Comparison of ENCODE assay signal across 20 cellular contexts in genomic region chr2:196431076-196431475, GRCh38.
"Had no signal": no experiment of that assay in that cellular context is flagged by ENCODE, and none has a peak within 500 bp of the region (broad histone marks: within the 10 kb centered on the region; RNA-seq: fewer than 3 reads in every experiment).

No MANE protein-coding gene starts in this region.

- FAIRE-seq: kidney had no signal

- H3K4me1 Mint-ChIP-seq: stimulated activated naive CD8-positive, alpha-beta T cell treated with anti-CD3 and anti-CD28 coated beads, Interleukin-15, amount 100 ng/mL, for 72 hours had no signal

- H3K4me3 Mint-ChIP-seq: activated B cell treated with CpG ODN at 0.5 μM for 24 hours; activated CD8-positive, alpha-beta T cell treated with anti-CD3 and anti-CD28 coated beads, Interleukin-2, amount 10 ng/mL, durations not matched to agents 7 days and 5 days; activated naive CD8-positive, alpha-beta T cell treated with anti-CD3 and anti-CD28 coated beads, Interleukin-2, amount 50 U/mL, for 24 hours; activated T-cell treated with anti-CD3 and anti-CD28 coated beads, Interleukin-2, amount 50 U/mL, for 24 hours; naive B cell; stimulated activated naive CD8-positive, alpha-beta T cell treated with anti-CD3 and anti-CD28 coated beads, Interleukin-15, amount 100 ng/mL, for 72 hours had no signal

- DNase-seq: activated B cell treated with CpG ODN at 0.5 μM for 24 hours; activated CD4-positive, alpha-beta T cell treated with anti-CD3 and anti-CD28 coated beads for 48 hours; activated CD8-positive, alpha-beta T cell treated with anti-CD3 and anti-CD28 coated beads, Interleukin-2, amount 10 ng/mL, durations not matched to agents 7 days and 5 days; activated naive CD4-positive, alpha-beta T cell treated with Interleukin-2 at 50 U/mL for 16 hours; activated naive CD8-positive, alpha-beta T cell treated with anti-CD3 and anti-CD28 coated beads, Interleukin-2, amount 50 U/mL, for 24 hours; activated T-cell treated with anti-CD3 and anti-CD28 coated beads, Interleukin-2, amount 50 U/mL, for 24 hours; aorta; cortex of kidney; effector CD4-positive, alpha-beta T cell; foreskin melanocyte; hypothalamus; kidney; left lung; mucosa of descending colon; naive B cell; stimulated activated CD4-positive, alpha-beta T cell treated with anti-CD3 and anti-CD28 coated beads, Interleukin-2, amount 100 ng/mL, for 48 hours; stimulated activated naive CD8-positive, alpha-beta T cell treated with anti-CD3 and anti-CD28 coated beads, Interleukin-15, amount 100 ng/mL, for 72 hours; transverse colon; uterus had no signal

- H3K27me3 Mint-ChIP-seq: activated B cell treated with CpG ODN at 0.5 μM for 24 hours, naive B cell had no signal

- H3K9me3 Mint-ChIP-seq: activated B cell treated with CpG ODN at 0.5 μM for 24 hours; activated naive CD8-positive, alpha-beta T cell treated with anti-CD3 and anti-CD28 coated beads, Interleukin-2, amount 50 U/mL, for 24 hours; activated T-cell treated with anti-CD3 and anti-CD28 coated beads, Interleukin-2, amount 50 U/mL, for 24 hours; activated T-helper 2 cell treated with anti-CD3 and anti-CD28 coated beads, Interferon-gamma antibody, Interleukin-2, Interleukin-4, amounts not matched to agents 10 μg/mL and 5 μg/mL and 100 μg/mL, durations not matched to agents 14 hours and 24 hours and 36 hours; naive B cell; stimulated activated naive CD8-positive, alpha-beta T cell treated with anti-CD3 and anti-CD28 coated beads, Interleukin-15, amount 100 ng/mL, for 72 hours had no signal

- H3K27ac Mint-ChIP-seq: activated B cell treated with CpG ODN at 0.5 μM for 24 hours; activated CD8-positive, alpha-beta T cell treated with anti-CD3 and anti-CD28 coated beads, Interleukin-2, amount 10 ng/mL, durations not matched to agents 7 days and 5 days; activated naive CD8-positive, alpha-beta T cell treated with anti-CD3 and anti-CD28 coated beads, Interleukin-2, amount 50 U/mL, for 24 hours; activated T-cell treated with anti-CD3 and anti-CD28 coated beads, Interleukin-2, amount 50 U/mL, for 24 hours; activated T-helper 2 cell treated with anti-CD3 and anti-CD28 coated beads, Interferon-gamma antibody, Interleukin-2, Interleukin-4, amounts not matched to agents 10 μg/mL and 5 μg/mL and 100 μg/mL, durations not matched to agents 14 hours and 24 hours and 36 hours; naive B cell; stimulated activated naive CD8-positive, alpha-beta T cell treated with anti-CD3 and anti-CD28 coated beads, Interleukin-15, amount 100 ng/mL, for 72 hours had no signal

- H3K36me3 Mint-ChIP-seq: naive B cell had no signal
